Comparison of ENCODE assay signal across 12 cellular contexts in the genomic region with DNA sequence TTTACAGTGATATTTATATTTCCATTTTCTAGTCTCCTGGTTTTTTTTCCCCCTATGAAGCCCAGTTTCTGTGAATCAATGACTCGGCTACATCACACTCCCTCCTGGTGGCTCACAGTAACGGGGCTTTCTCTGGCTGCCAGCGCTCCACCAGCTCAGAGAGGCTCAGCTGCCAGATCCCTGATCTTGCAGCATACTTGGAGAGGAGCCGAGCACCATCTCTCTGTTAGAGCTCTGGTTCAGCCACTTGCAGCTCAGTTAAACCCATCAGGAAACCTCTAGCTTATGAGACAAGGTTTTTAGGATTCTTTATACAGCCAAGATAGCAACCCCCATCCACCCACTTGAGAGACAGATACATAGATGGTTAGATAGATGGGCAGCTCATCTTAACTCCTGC.
DNase-seq lines count a peak whose midpoint lies in the region; ATAC-seq and TF ChIP-seq lines count a peak whose summit lies in the region.
"Had no signal": no experiment of that assay in that cellular context is flagged by ENCODE, and none has a peak within 500 bp of the region (broad histone marks: within the 10 kb centered on the region; RNA-seq: fewer than 3 reads in every experiment).

No MANE protein-coding gene starts in this region.

- DNase-seq in Right ventricle myocardium inferior (ENCODE audit: missing footprints), result no peak
- no peak for DNase-seq in cardiac septum (ENCODE audit: low spot score)
- peak; percentile 69 for DNase-seq in globus pallidus (ENCODE audit: low spot score)
- no peak for DNase-seq in upper lobe of right lung
- DNase-seq in activated T-cell treated with anti-CD3 and anti-CD28 coated beads, Interleukin-2, amount 50 U/mL, for 72 hours, result no peak
- DNase-seq: NCI-H2107, PC-9 had no signal

- peak overlapping the region; percentile 50 for H3K27ac ChIP-seq in neural cell (ENCODE audit: low read length)
- no peak overlapping the region for H3K27ac ChIP-seq in upper lobe of right lung
- H3K27ac ChIP-seq: 22Rv1, PC-9 had no signal

- no peaks in the 10 kb centered on the region for H3K79me2 ChIP-seq in neural cell (replicated peaks; ENCODE audit: insufficient read depth, low read length)

- peak overlapping the region; percentile 70 for H3K4me3 ChIP-seq in neural cell (ENCODE audit: low read length)
- H3K4me3 ChIP-seq in upper lobe of right lung, result no peak overlapping the region
- H3K4me3 ChIP-seq: K562, PC-9 had no signal

- H3K27me3 ChIP-seq in neural cell (ENCODE audit: insufficient read depth, low read depth, low read length), result no peaks in the 10 kb centered on the region
- peaks cover 4% of the 10 kb centered on the region for H3K27me3 ChIP-seq in upper lobe of right lung

- no peak overlapping the region for H2AFZ ChIP-seq in neural cell (ENCODE audit: low read depth, low read length)
- H2AFZ ChIP-seq: PC-9 had no signal

- H3K9me2 ChIP-seq in neural cell (ENCODE audit: insufficient read depth, low read length), result no peaks in the 10 kb centered on the region

- H3K9me3 ChIP-seq in neural cell (ENCODE audit: low read length) (no peaks in the 10 kb centered on the region), upper lobe of right lung (no peaks in the 10 kb centered on the region)

- no peak overlapping the region for H3K27ac Mint-ChIP-seq in activated T-cell treated with anti-CD3 and anti-CD28 coated beads, Interleukin-2, amount 50 U/mL, for 72 hours

- no peaks in the 10 kb centered on the region for H4K20me1 ChIP-seq in neural cell (ENCODE audit: insufficient read depth)

- no peaks in the 10 kb centered on the region for H3K4me1 ChIP-seq in upper lobe of right lung

- ATAC-seq in Right ventricle myocardium inferior (peak; percentile 69), upper lobe of right lung (peak; percentile 32), HG03025 (IDR thresholded peaks at IDR 0.05; ENCODE audit: low FRiP score, unreplicated experiment) (no peak), HG03469 (IDR thresholded peaks at IDR 0.05; ENCODE audit: unreplicated experiment) (no peak)
- no peak for ATAC-seq in activated T-cell treated with anti-CD3 and anti-CD28 coated beads, Interleukin-2, amount 50 U/mL, for 72 hours (replicated peaks in 1 of 2)
- ATAC-seq: K562 had no signal

- no peak for TF ChIP-seq EP300 in neural cell (conservative IDR thresholded peaks at IDR 0.05; ENCODE audit: poor library complexity, severe bottlenecking)

- peak overlapping the region; percentile 56 for H3K4me2 ChIP-seq in neural cell (ENCODE audit: low read length)
- H3K4me2 ChIP-seq: PC-9 had no signal

- H3K36me3 ChIP-seq in neural cell (ENCODE audit: insufficient read depth, low read length), result no peaks in the 10 kb centered on the region
- H3K36me3 ChIP-seq in upper lobe of right lung, result no peaks in the 10 kb centered on the region

- no peaks in the 10 kb centered on the region for H3K4me1 Mint-ChIP-seq in activated T-cell treated with anti-CD3 and anti-CD28 coated beads, Interleukin-2, amount 50 U/mL, for 72 hours (ENCODE audit: low read depth)

- H3K36me3 Mint-ChIP-seq in activated T-cell treated with anti-CD3 and anti-CD28 coated beads, Interleukin-2, amount 50 U/mL, for 72 hours (ENCODE audit: insufficient read depth in 2 of 2), result peaks cover 4 to 8% of the 10 kb centered on the region in 2 donors

- no peaks in the 10 kb centered on the region for H3F3A ChIP-seq in neural cell (ENCODE audit: insufficient read depth, low read length, poor library complexity, severe bottlenecking)

- H3K27me3 Mint-ChIP-seq in activated T-cell treated with anti-CD3 and anti-CD28 coated beads, Interleukin-2, amount 50 U/mL, for 72 hours (ENCODE audit: low read depth), result no peaks in the 10 kb centered on the region

- TF ChIP-seq RAD21 in neural cell (conservative IDR thresholded peaks at IDR 0.05), result no peak

- TF ChIP-seq CTCF in neural cell (IDR thresholded peaks at IDR 0.05; ENCODE audit: poor library complexity, severe bottlenecking) (peak; percentile 42), upper lobe of right lung (IDR thresholded peaks at IDR 0.05) (no peak)

- intact Hi-C loops in Right ventricle myocardium inferior (cut with DNase I) (no loop called here), cardiac septum (cut with DNase I) (loop anchor here (5.0 kb wide), 1 partner anchor 285 kb away; no protein-coding TSS in a partner anchor), upper lobe of right lung (cut with DNase I) (no loop called here)

- peak overlapping the region; percentile 63 for H3K9ac ChIP-seq in neural cell (ENCODE audit: low read length)

- H3K9me3 Mint-ChIP-seq in activated T-cell treated with anti-CD3 and anti-CD28 coated beads, Interleukin-2, amount 50 U/mL, for 72 hours, result peaks cover 2 to 3% of the 10 kb centered on the region in 2 donors

- H3K4me3 Mint-ChIP-seq in activated T-cell treated with anti-CD3 and anti-CD28 coated beads, Interleukin-2, amount 50 U/mL, for 72 hours, result no peak overlapping the region

TF ChIP-seq in neural cell, 6 proteins besides CTCF, POLR2A, EP300 and RAD21:
- no peak for TF ChIP-seq POLR2AphosphoS5 (IDR thresholded peaks at IDR 0.05)
- no peak for TF ChIP-seq TAF1 (IDR thresholded peaks at IDR 0.05; ENCODE audit: low read depth)

Comparison
In these comparisons a context has a peak if more than half of its experiments do, and no peak if none do; other contexts are left out.
1. ATAC-seq: peak in Right ventricle myocardium inferior (single experiment) and upper lobe of right lung (single experiment); none in HG03025 (single experiment), HG03469 (single experiment) and activated T-cell treated with anti-CD3 and anti-CD28 coated beads, Interleukin-2, amount 50 U/mL, for 72 hours (0 of 2).